20 cellular contexts compared by ENCODE assay signal in genomic region chr4:124535004-124535403, GRCh38.
"Had no signal": no experiment of that assay in that cellular context is flagged by ENCODE, and none has a peak within 500 bp of the region (broad histone marks: within the 10 kb centered on the region; RNA-seq: fewer than 3 reads in every experiment).

No MANE protein-coding gene starts in this region.

- H2AFZ ChIP-seq: parathyroid adenoma had no signal

- H3K4me1 ChIP-seq: gastrocnemius medialis, lower lobe of right lung, parathyroid adenoma, right atrium auricular region, thyroid gland had no signal

- H3K4me2 ChIP-seq: smooth muscle cell had no signal

- H3K4me3 ChIP-seq: gastrocnemius medialis, lower lobe of right lung, right atrium auricular region, smooth muscle cell, thyroid gland had no signal

- H3K79me2 ChIP-seq: parathyroid adenoma had no signal

- H3K27ac ChIP-seq: epithelial cell of prostate, gastrocnemius medialis, lower lobe of right lung, parathyroid adenoma, right atrium auricular region, thyroid gland had no signal

- H3K36me3 ChIP-seq: gastrocnemius medialis, lower lobe of right lung, right atrium auricular region, thyroid gland had no signal

- H3K9ac ChIP-seq: parathyroid adenoma had no signal

- H3K27me3 ChIP-seq: gastrocnemius medialis, right atrium auricular region, thyroid gland had no signal

- H3K9me3 ChIP-seq: gastrocnemius medialis, lower lobe of right lung, right atrium auricular region, thyroid gland had no signal

- DNase-seq: effector CD8-positive, alpha-beta T cell; endodermal cell; foreskin fibroblast; gastrocnemius medialis; head of caudate nucleus; left colon; left ventricle myocardium superior; lower lobe of right lung; natural killer cell; stimulated activated CD4-positive, alpha-beta T cell treated with anti-CD3 and anti-CD28 coated beads, Interleukin-12 subunit alpha, Interleukin-12 subunit beta, amount 100 ng/mL, for 4 hours; stimulated activated CD4-positive, alpha-beta T cell treated with anti-CD3 and anti-CD28 coated beads, Interleukin-1b, Interleukin-23, amount 100 ng/mL, for 48 hours; stimulated activated CD4-positive, alpha-beta T cell treated with anti-CD3 and anti-CD28 coated beads, Interleukin-4, amount 100 ng/mL, for 1 hour; stimulated activated CD8-positive, alpha-beta memory T cell treated with anti-CD3 and anti-CD28 coated beads, Interleukin-4, amount 100 ng/mL, for 48 hours; stimulated activated naive CD4-positive, alpha-beta T cell; stimulated activated naive CD8-positive, alpha-beta T cell treated with anti-CD3 and anti-CD28 coated beads, Interleukin-15, amount 100 ng/mL, for 72 hours; thyroid gland had no signal
